ENCODE assay signal across 8 cellular contexts in the genomic region with DNA sequence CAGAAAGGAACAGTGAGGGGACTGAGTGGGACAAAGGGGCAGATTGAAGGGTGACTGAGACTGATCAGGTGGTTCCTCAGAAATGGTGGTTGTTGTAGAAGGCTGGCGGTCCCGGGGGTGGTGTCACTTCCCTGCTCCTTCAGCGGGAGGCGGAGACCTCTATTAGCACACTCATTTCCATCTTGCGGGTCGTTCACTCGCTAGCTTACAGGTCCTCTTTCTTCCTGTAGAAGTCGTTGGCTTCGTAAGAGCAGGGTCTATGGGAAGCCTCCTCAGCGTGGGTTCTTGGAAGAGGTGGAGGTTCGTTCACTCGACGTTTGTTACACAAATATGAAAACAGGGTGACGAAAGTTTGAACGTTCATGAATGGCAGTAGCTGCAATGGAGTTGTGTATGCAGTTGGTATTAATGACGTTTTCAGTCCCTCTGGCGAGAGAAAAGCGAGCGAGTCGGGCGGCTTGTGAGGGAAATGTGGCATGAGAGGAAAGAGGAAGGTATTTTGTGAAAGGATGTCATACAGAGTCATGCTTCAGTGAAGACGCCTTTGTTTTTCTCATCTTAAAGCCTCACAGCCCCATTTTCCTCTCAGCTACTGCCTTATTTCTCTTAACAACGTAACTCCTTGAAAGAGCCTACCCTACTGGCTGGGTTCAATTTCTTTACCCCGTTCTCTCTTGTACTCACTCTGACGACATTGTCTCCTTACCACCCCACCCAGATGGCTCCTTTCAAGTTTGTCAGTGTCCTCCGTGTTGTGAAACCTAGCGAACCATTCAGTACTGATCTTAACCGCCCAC. TPM values are rescaled to one million over a fixed set of nuclear protein-coding genes. Genes with fewer than 3 reads are reported as not detected.
DNase-seq lines count a peak whose midpoint lies in the region; ATAC-seq and TF ChIP-seq lines count a peak whose summit lies in the region.

No MANE protein-coding gene starts in this region.

- intact Hi-C loops in uterus (cut with DNase I; ENCODE audit: low total_unique reads), result no loop called here

- H2AFZ ChIP-seq in OCI-LY3 (ENCODE audit: low read depth, low read length), result peak overlapping the region; percentile 83

- peak overlapping the region; percentile 93 for H3K27ac ChIP-seq in OCI-LY3 (ENCODE audit: low read length)
- H3K27ac ChIP-seq in uterus, result peak overlapping the region; percentile 91 to 96

- H3K9ac ChIP-seq in OCI-LY3 (ENCODE audit: low read length), result peak overlapping the region; percentile 94

- H3K4me2 ChIP-seq in OCI-LY3 (ENCODE audit: low read length), result peak overlapping the region; percentile 93

- TF ChIP-seq CTCF in OCI-LY3 (IDR thresholded peaks at IDR 0.05; ENCODE audit: low read depth, low read length), result no peak
- no peak for TF ChIP-seq CTCF in fibroblast of villous mesenchyme (IDR thresholded peaks at IDR 0.05; ENCODE audit: insufficient read depth, low read depth, low read length)
- no peak for TF ChIP-seq CTCF in omental fat pad (IDR thresholded peaks at IDR 0.05)
- TF ChIP-seq CTCF in uterus (IDR thresholded peaks at IDR 0.05), result no peak

- H3K27me3 ChIP-seq in OCI-LY3 (ENCODE audit: low read depth, low read length), result no peaks in the 10 kb centered on the region
- H3K27me3 ChIP-seq in uterus, result no peaks in the 10 kb centered on the region

- H3K9me3 ChIP-seq in OCI-LY3 (ENCODE audit: insufficient read depth, low read length) (no peaks in the 10 kb centered on the region), uterus (no peaks in the 10 kb centered on the region)

- no peaks in the 10 kb centered on the region for H4K20me1 ChIP-seq in OCI-LY3 (ENCODE audit: insufficient read depth, low read length)

- TF ChIP-seq POLR2A in uterus (IDR thresholded peaks at IDR 0.05), result peak in 1 of 2 donors; percentile 6

- ATAC-seq in GM19043 (IDR thresholded peaks at IDR 0.05; ENCODE audit: low read depth, unreplicated experiment) (peak; percentile 30), HG03378 (IDR thresholded peaks at IDR 0.05; ENCODE audit: unreplicated experiment) (peak; percentile 38), omental fat pad (ENCODE audit: low FRiP score) (peak; percentile 71)

- DNase-seq in CD1c-positive myeloid dendritic cell (ENCODE audit: extremely low spot score), result peak; percentile 89
- DNase-seq in activated T-helper 1 cell treated with anti-CD3 and anti-CD28 coated beads, Interleukin-2, amount 50 U/mL, for 16 hours (ENCODE audit: low read depth in 1 of 2, low spot score in 1 of 2), result peak; percentile 7 to 27
- DNase-seq in fibroblast of villous mesenchyme (ENCODE audit: low read depth), result peak; percentile 52
- peak; percentile 41 for DNase-seq in omental fat pad (ENCODE audit: low spot score)
- peak; percentile 55 to 65 for DNase-seq in uterus

- H3K4me3 ChIP-seq in OCI-LY3 (ENCODE audit: low read length), result peak overlapping the region; percentile 92
- H3K4me3 ChIP-seq in fibroblast of villous mesenchyme (ENCODE audit: low read depth, low read length), result peak overlapping the region; percentile 76
- peak overlapping the region; percentile 56 to 85 for H3K4me3 ChIP-seq in uterus

- H3K36me3 ChIP-seq in OCI-LY3 (replicated peaks; ENCODE audit: low read depth, low read length), result peaks cover 3% of the 10 kb centered on the region
- H3K36me3 ChIP-seq in uterus, result no peaks in the 10 kb centered on the region

- peaks cover 5% of the 10 kb centered on the region; the same call in 1 of the 2 replicates for H3K4me1 ChIP-seq in OCI-LY3 (ENCODE audit: low read length)
- H3K4me1 ChIP-seq in uterus, result no peaks in the 10 kb centered on the region

- no peaks in the 10 kb centered on the region for H3K79me2 ChIP-seq in OCI-LY3 (ENCODE audit: low read length)

RNA-seq across cellular contexts. Expression of a gene that starts 0.7 kb away (rescaled TPM):
- total RNA-seq in fibroblast of villous mesenchyme, result 3.9 and 7.7 TPM in 2 replicates
- total RNA-seq in omental fat pad, result 10 to 100 TPM in 1 of 4 donors, 1 to 10 TPM in 3; 3.3 to 17.2 (median 6.2) TPM
- 10 to 100 TPM in 3 of 4 donors, 1 to 10 TPM in 1; 9.2 to 22.8 (median 14.5) TPM for total RNA-seq in uterus

Comparison
In these comparisons a context has a peak if more than half of its experiments do, and no peak if none do; other contexts are left out.
1. Peak in every context shown above with its lines: DNase-seq, ATAC-seq, H3K4me3 ChIP-seq and H3K27ac ChIP-seq.
2. DNase-seq: peak in every context shown above with its lines; median percentile 89 in CD1c-positive myeloid dendritic cell; 60 in uterus; 52 in fibroblast of villous mesenchyme; 41 in omental fat pad; 17 in activated T-helper 1 cell treated with anti-CD3 and anti-CD28 coated beads, Interleukin-2, amount 50 U/mL, for 16 hours.